ENCODE assay signal across 8 cellular contexts in genomic region chr7:91944970-91945369, GRCh38. TPM values are rescaled to one million over a fixed set of nuclear protein-coding genes. Genes with fewer than 3 reads are reported as not detected.
DNase-seq lines count a peak whose midpoint lies in the region; ATAC-seq and TF ChIP-seq lines count a peak whose summit lies in the region.
"Not testable (repeated sequence)": the region's sequence is repeated elsewhere in the genome, so short reads cannot be mapped to it uniquely, and the experiment has no call there.

No MANE protein-coding gene starts in this region.

- peak overlapping the region in 9 of 11 experiments; percentile 18 to 66 (median 50); a peak in 16 of 22 replicates for H3K27ac ChIP-seq in BLaER1 treated with 17β-estradiol and CSF1 and Interleukin-3, amounts not matched to agents 10 nM and 100 nM
- H3K27ac ChIP-seq in HEK293 (ENCODE audit: extremely low read depth, low read depth, low read length): not testable (repeated sequence)
- peak overlapping the region; percentile 72 to 80 for H3K27ac ChIP-seq in breast epithelium
- H3K27ac ChIP-seq in lower lobe of right lung: peak overlapping the region; percentile 27
- H3K27ac ChIP-seq in psoas muscle: peak overlapping the region; percentile 43
- H3K27ac ChIP-seq in suprapubic skin: peak overlapping the region; percentile 10
- peak overlapping the region; percentile 20 for H3K27ac ChIP-seq in upper lobe of right lung

- H4K20me1 ChIP-seq in BLaER1 treated with 17β-estradiol and CSF1 and Interleukin-3, amounts not matched to agents 10 nM and 100 nM: peaks cover 0 to 61% (median 36%) of the 10 kb centered on the region in 11 experiments; a peak in 14 of 22 replicates

- not testable (repeated sequence) for H3K4me3 ChIP-seq in BLaER1 treated with 17β-estradiol and CSF1 and Interleukin-3, amounts not matched to agents 10 nM and 100 nM; HEK293 (ENCODE audit: low read depth, low read length); lower lobe of right lung; psoas muscle; suprapubic skin; upper lobe of right lung
- H3K4me3 ChIP-seq in breast epithelium: peak overlapping the region in 1 of 3 donors; percentile 19

- not testable (repeated sequence) for H3K4me3 Mint-ChIP-seq in activated T-cell treated with anti-CD3 and anti-CD28 coated beads, Interleukin-2, amount 50 U/mL, for 24 hours

- H3K36me3 Mint-ChIP-seq in activated T-cell treated with anti-CD3 and anti-CD28 coated beads, Interleukin-2, amount 50 U/mL, for 24 hours (ENCODE audit: low read depth): peaks cover 24% of the 10 kb centered on the region

- not testable (repeated sequence) for H3K27me3 Mint-ChIP-seq in activated T-cell treated with anti-CD3 and anti-CD28 coated beads, Interleukin-2, amount 50 U/mL, for 24 hours

- H3K36me3 ChIP-seq in BLaER1 treated with 17β-estradiol and CSF1 and Interleukin-3, amounts not matched to agents 10 nM and 100 nM: peaks cover 0 to 11% (median 7%) of the 10 kb centered on the region in 11 experiments; a peak in 11 of 22 replicates
- H3K36me3 ChIP-seq in HEK293 (ENCODE audit: control insufficient read depth in 2 of 2, insufficient read depth in 1 of 2, low read length in 2 of 2); breast epithelium; lower lobe of right lung; psoas muscle (ENCODE audit: insufficient read depth in 1 of 2, low read depth in 1 of 2); suprapubic skin; upper lobe of right lung: not testable (repeated sequence)

- H3K4me1 ChIP-seq in BLaER1 treated with 17β-estradiol and CSF1 and Interleukin-3, amounts not matched to agents 10 nM and 100 nM: peaks cover 28 to 56% (median 48%) of the 10 kb centered on the region in 10 experiments
- H3K4me1 ChIP-seq in HEK293 (ENCODE audit: control insufficient read depth, insufficient read depth, low read length); breast epithelium: not testable (repeated sequence)
- peaks cover 45% of the 10 kb centered on the region for H3K4me1 ChIP-seq in lower lobe of right lung
- peaks cover 25% of the 10 kb centered on the region for H3K4me1 ChIP-seq in psoas muscle
- peaks cover 34% of the 10 kb centered on the region for H3K4me1 ChIP-seq in suprapubic skin
- H3K4me1 ChIP-seq in upper lobe of right lung: peaks cover 34% of the 10 kb centered on the region

- intact Hi-C loops in breast epithelium (cut with DNase I; ENCODE audit: low total_unique reads): loop anchor here (10.0 kb wide), 1 partner anchor 190 kb away; the partner anchor contains the start of gene CYP51A1
- intact Hi-C loops in lower lobe of right lung (cut with DNase I); psoas muscle (cut with DNase I); upper lobe of right lung (cut with DNase I): not testable (repeated sequence)

- peaks cover 53% of the 10 kb centered on the region for H3K4me1 Mint-ChIP-seq in activated T-cell treated with anti-CD3 and anti-CD28 coated beads, Interleukin-2, amount 50 U/mL, for 24 hours (ENCODE audit: low read depth)

- not testable (repeated sequence) for TF ChIP-seq POLR2A in breast epithelium (IDR thresholded peaks at IDR 0.05); suprapubic skin (IDR thresholded peaks at IDR 0.05)

- not testable (repeated sequence) for ATAC-seq in lower lobe of right lung, psoas muscle, upper lobe of right lung

- WGBS in psoas muscle, 3 donors: 95 to 97% (median 96%) methylated on average over 5 of the region's 5 CpGs
- WGBS in suprapubic skin: 96% methylated on average over 5 of the region's 5 CpGs

- H3K27ac Mint-ChIP-seq in activated T-cell treated with anti-CD3 and anti-CD28 coated beads, Interleukin-2, amount 50 U/mL, for 24 hours: peak overlapping the region; percentile 3

- CTCF ChIA-PET in HEK293 (lab: Yijun Ruan, JAX): interaction anchor here (2.4 kb wide), 1 partner anchor 64 kb away, joined by 15 read pairs; the partner anchor contains the start of gene MTERF1

- H3K9ac ChIP-seq in BLaER1 treated with 17β-estradiol and CSF1 and Interleukin-3, amounts not matched to agents 10 nM and 100 nM: peak overlapping the region in 6 of 11 experiments; percentile 21 to 46 (median 33); a peak in 4 of 22 replicates

- H3K27me3 ChIP-seq in BLaER1 treated with 17β-estradiol and CSF1 and Interleukin-3, amounts not matched to agents 10 nM and 100 nM; breast epithelium; lower lobe of right lung (ENCODE audit: low read depth); psoas muscle (ENCODE audit: insufficient read depth in 3 of 3, low read length in 2 of 3); suprapubic skin; upper lobe of right lung: not testable (repeated sequence)

- POLR2A ChIA-PET in HEK293 (lab: Yijun Ruan, JAX): not testable (repeated sequence)

- not testable (repeated sequence) for DNase-seq in activated T-cell treated with anti-CD3 and anti-CD28 coated beads, Interleukin-2, amount 50 U/mL, for 24 hours; breast epithelium (ENCODE audit: low spot score in 2 of 2); lower lobe of right lung; psoas muscle; suprapubic skin (ENCODE audit: low spot score in 2 of 2); upper lobe of right lung

- peaks cover 0 to 12% (median 6%) of the 10 kb centered on the region in 11 experiments; a peak in 9 of 22 replicates for H3K9me3 ChIP-seq in BLaER1 treated with 17β-estradiol and CSF1 and Interleukin-3, amounts not matched to agents 10 nM and 100 nM (replicated peaks in 1 of 11)
- not testable (repeated sequence) for H3K9me3 ChIP-seq in HEK293 (ENCODE audit: control insufficient read depth, insufficient read depth, low read depth, low read length); breast epithelium; lower lobe of right lung; psoas muscle; suprapubic skin; upper lobe of right lung

- TF ChIP-seq CTCF in HEK293 (tag by site-specific recombination; IDR thresholded peaks at IDR 0.05); breast epithelium (IDR thresholded peaks at IDR 0.05); lower lobe of right lung (IDR thresholded peaks at IDR 0.05); psoas muscle (IDR thresholded peaks at IDR 0.05); suprapubic skin (IDR thresholded peaks at IDR 0.05); upper lobe of right lung (IDR thresholded peaks at IDR 0.05): not testable (repeated sequence)

- TF ChIP-seq EP300 in suprapubic skin (IDR thresholded peaks at IDR 0.05): not testable (repeated sequence)

- H3K4me2 ChIP-seq in BLaER1 treated with 17β-estradiol and CSF1 and Interleukin-3, amounts not matched to agents 10 nM and 100 nM: peak overlapping the region; percentile 16 to 73 (median 54); a peak in 21 of 22 replicates

- H3K9me3 Mint-ChIP-seq in activated T-cell treated with anti-CD3 and anti-CD28 coated beads, Interleukin-2, amount 50 U/mL, for 24 hours: not testable (repeated sequence)

TF ChIP-seq in HEK293, 187 proteins besides CTCF, POLR2A, EP300 and RAD21:
- peak; percentile 89 for TF ChIP-seq ZNF121 (tag by site-specific recombination; IDR thresholded peaks at IDR 0.05)

RNA-seq across cellular contexts. Expression of gene AKAP9, which starts 4.3 kb away (rescaled TPM):
- total RNA-seq in breast epithelium: 100 to 1,000 TPM in 2 of 3 donors, 10 to 100 TPM in 1; 73.3 to 193 (median 124) TPM
- total RNA-seq in lower lobe of right lung: 93.7 TPM
- total RNA-seq in psoas muscle: 10 to 100 TPM; 24.6 to 44.4 (median 34.8) TPM
- 10 to 100 TPM in 2 of 3 donors, 1 to 10 TPM in 1; 6.0 to 16.9 (median 11.7) TPM for polyA plus RNA-seq in psoas muscle
- 100 to 1,000 TPM in 1 of 4 donors, 10 to 100 TPM in 3; 49.4 to 192 (median 68.0) TPM for total RNA-seq in suprapubic skin
- total RNA-seq in upper lobe of right lung: 85.3 TPM
